In the genomic region with DNA sequence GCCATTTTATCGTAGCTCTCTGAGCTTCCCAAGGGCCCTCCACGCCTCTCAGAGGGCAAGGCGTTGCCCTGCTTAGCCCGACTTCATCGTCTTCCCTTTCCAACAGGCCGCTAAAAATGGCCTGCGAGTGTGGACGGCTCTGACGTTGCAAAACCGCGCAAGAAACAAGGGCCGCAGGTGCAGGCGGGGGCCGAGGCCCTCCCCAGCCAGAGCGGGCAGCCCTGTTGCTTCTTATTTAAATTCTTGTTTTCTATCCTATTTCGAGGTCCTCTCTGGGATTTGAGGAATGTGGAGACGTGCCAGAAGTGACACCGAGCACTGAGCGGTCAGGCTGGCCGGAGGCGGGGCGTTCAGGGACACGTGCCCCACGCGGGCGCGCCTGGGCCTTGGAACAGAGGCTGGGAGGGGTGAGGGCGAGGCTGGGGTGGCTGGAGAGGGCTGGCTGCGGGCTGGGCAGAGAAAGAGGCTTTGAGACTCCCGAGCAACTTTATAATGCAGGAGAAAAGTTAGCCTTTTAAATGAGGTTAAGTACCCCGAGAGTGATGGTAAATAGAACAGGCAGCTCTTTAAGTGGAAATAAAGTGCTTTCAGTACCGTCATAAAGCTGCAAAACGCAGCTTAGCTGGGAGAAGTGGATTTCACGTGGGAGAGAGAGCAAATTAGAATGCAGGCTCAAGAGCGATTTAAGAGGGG, we compare ENCODE assay signal across 8 cellular contexts.
DNase-seq lines count a peak whose midpoint lies in the region; TF ChIP-seq lines count a peak whose summit lies in the region.

No MANE protein-coding gene starts in this region.

- H3K36me3 ChIP-seq in neural progenitor cell = no peaks in the 10 kb centered on the region

- H3K27ac ChIP-seq in neural progenitor cell = no peak overlapping the region

- H3K36me3 Mint-ChIP-seq in glutamatergic neuron (ENCODE audit: unreplicated experiment) = peaks cover 3% of the 10 kb centered on the region
- H3K36me3 Mint-ChIP-seq in neural progenitor cell = no peaks in the 10 kb centered on the region

- H3K9me3 Mint-ChIP-seq in glutamatergic neuron (ENCODE audit: unreplicated experiment) (peaks cover 2% of the 10 kb centered on the region), neural progenitor cell (peaks cover 12% of the 10 kb centered on the region)

- peaks cover 15% of the 10 kb centered on the region for H3K4me1 Mint-ChIP-seq in glutamatergic neuron (ENCODE audit: low read depth, unreplicated experiment)
- H3K4me1 Mint-ChIP-seq in neural progenitor cell = peaks cover 29% of the 10 kb centered on the region

- no peaks in the 10 kb centered on the region for H3K27me3 Mint-ChIP-seq in glutamatergic neuron (ENCODE audit: unreplicated experiment)
- H3K27me3 Mint-ChIP-seq in neural progenitor cell (ENCODE audit: insufficient read depth, low read depth) = peaks cover 2% of the 10 kb centered on the region

- no peaks in the 10 kb centered on the region for H4K20me1 ChIP-seq in neural progenitor cell (ENCODE audit: low read depth)

- no peaks in the 10 kb centered on the region for H3F3A ChIP-seq in neural progenitor cell (ENCODE audit: low read depth)

- no peaks in the 10 kb centered on the region for H3K79me2 ChIP-seq in neural progenitor cell (ENCODE audit: low read depth)

- no peak overlapping the region for H3K9ac ChIP-seq in neural progenitor cell

- peak overlapping the region; percentile 77 for H3K4me3 Mint-ChIP-seq in glutamatergic neuron (ENCODE audit: unreplicated experiment)
- no peak overlapping the region for H3K4me3 Mint-ChIP-seq in neural progenitor cell

- peak overlapping the region; percentile 39 for H3K4me2 ChIP-seq in neural progenitor cell

- no peaks in the 10 kb centered on the region for H3K9me3 ChIP-seq in neural progenitor cell (ENCODE audit: low read depth)

- H3K27me3 ChIP-seq in neural progenitor cell = no peaks in the 10 kb centered on the region

- peak overlapping the region; percentile 87 for H2AFZ ChIP-seq in neural progenitor cell (replicated peaks)

- TF ChIP-seq CTCF in glutamatergic neuron (IDR thresholded peaks at IDR 0.05; ENCODE audit: partially characterized antibody, unreplicated experiment) (no peak), neural progenitor cell (IDR thresholded peaks at IDR 0.05) (no peak), GM10266 (IDR thresholded peaks at IDR 0.05; ENCODE audit: control insufficient read depth, insufficient read depth, low read depth, missing control alignments) (no peak)

- H3K4me3 ChIP-seq in neural progenitor cell = no peak overlapping the region

- DNase-seq in DMS153 (lab: John Stamatoyannopoulos, UW) = peak; percentile 30
- peak; percentile 38 for DNase-seq in SW480 (ENCODE audit: low spot score)
- DNase-seq in glutamatergic neuron = peak; percentile 61
- peak; percentile 48 for DNase-seq in neural progenitor cell (ENCODE audit: low spot score)
- no peak for DNase-seq in GM10266 (ENCODE audit: extremely low spot score)
- no peak for DNase-seq in activated CD8-positive, alpha-beta memory T cell treated with anti-CD3 and anti-CD28 coated beads for 24 hours
- no peak for DNase-seq in AML-193 (lab: John Stamatoyannopoulos, UW)
- no peak for DNase-seq in SW 1271 (lab: John Stamatoyannopoulos, UW)

- H3K27ac Mint-ChIP-seq in glutamatergic neuron (ENCODE audit: unreplicated experiment) (no peak overlapping the region), neural progenitor cell (no peak overlapping the region)

- H3K4me1 ChIP-seq in neural progenitor cell = peaks cover 11% of the 10 kb centered on the region

Comparison
In these comparisons a context has a peak if more than half of its experiments do, and no peak if none do; other contexts are left out.
1. DNase-seq: peak in DMS153 (single experiment), SW480 (single experiment), glutamatergic neuron (single experiment) and neural progenitor cell (single experiment); none in GM10266 (single experiment), activated CD8-positive, alpha-beta memory T cell treated with anti-CD3 and anti-CD28 coated beads for 24 hours (single experiment), AML-193 (0 of 2) and SW 1271 (0 of 2).